Comparison of ENCODE assay signal across 8 cellular contexts in genomic region chr6:36029464-36029863, GRCh38. TPM values are rescaled to one million over a fixed set of nuclear protein-coding genes. Genes with fewer than 3 reads are reported as not detected.
A peak's percentile ranks its signal among the peaks of the same experiment; 100 is the strongest.
DNase-seq lines count a peak whose midpoint lies in the region; ATAC-seq and TF ChIP-seq lines count a peak whose summit lies in the region.

No MANE protein-coding gene starts in this region.

- no peaks in the 10 kb centered on the region for H3K9me3 ChIP-seq in iPS-15b (ENCODE audit: control insufficient read depth, insufficient read depth, low read length)
- H3K9me3 ChIP-seq in subcutaneous abdominal adipose tissue (ENCODE audit: control insufficient read depth in 5 of 5, low read length in 5 of 5) = no peaks in the 10 kb centered on the region

- no peak for TF ChIP-seq CTCF in AG10803 (conservative IDR thresholded peaks at IDR 0.05; ENCODE audit: low read length)

- H3K27me3 Mint-ChIP-seq in activated CD4-positive, alpha-beta memory T cell treated with anti-CD3 and anti-CD28 coated beads for 36 hours = peaks cover 5% of the 10 kb centered on the region

- H3K9ac ChIP-seq in iPS-15b (ENCODE audit: low read depth, low read length) (no peak overlapping the region), subcutaneous abdominal adipose tissue (ENCODE audit: low read length in 5 of 5) (peak overlapping the region; percentile 97 to 100 (median 99))

- H3K4me1 Mint-ChIP-seq in activated CD4-positive, alpha-beta memory T cell treated with anti-CD3 and anti-CD28 coated beads for 36 hours (ENCODE audit: low read depth) = peaks cover 43% of the 10 kb centered on the region

- H3K4me1 ChIP-seq in iPS-15b (ENCODE audit: control insufficient read depth, insufficient read depth, low read length) = peaks cover 28% of the 10 kb centered on the region
- H3K4me1 ChIP-seq in subcutaneous abdominal adipose tissue (ENCODE audit: control insufficient read depth in 5 of 5, insufficient read depth in 5 of 5, low read length in 5 of 5) = peaks cover 6 to 44% (median 31%) of the 10 kb centered on the region in 5 donors

- H3K27me3 ChIP-seq in iPS-15b (ENCODE audit: control insufficient read depth, insufficient read depth, low read length) (no peaks in the 10 kb centered on the region), subcutaneous abdominal adipose tissue (ENCODE audit: control insufficient read depth in 5 of 5, insufficient read depth in 4 of 5, low read length in 5 of 5) (peaks cover 0 to 7% (median 5%) of the 10 kb centered on the region in 5 donors)

- intact Hi-C loops in activated CD4-positive, alpha-beta memory T cell treated with anti-CD3 and anti-CD28 coated beads for 36 hours (cut with micrococcal nuclease) = loop anchor here (5.0 kb wide), 2 partner anchors 48 to 413 kb away; partner anchors contain the start of genes KCTD20 and PXT1

- peak overlapping the region; percentile 100 for H3K4me3 ChIP-seq in AG10803 (ENCODE audit: low read length)
- H3K4me3 ChIP-seq in iPS-15b (ENCODE audit: low read depth, low read length) = peak overlapping the region; percentile 93
- H3K4me3 ChIP-seq in subcutaneous abdominal adipose tissue (ENCODE audit: low read depth in 1 of 5, low read length in 5 of 5) = peak overlapping the region; percentile 90 to 100 (median 97)

- H3K36me3 ChIP-seq in iPS-15b (ENCODE audit: control insufficient read depth, insufficient read depth, low read length) = no peaks in the 10 kb centered on the region
- H3K36me3 ChIP-seq in subcutaneous abdominal adipose tissue (ENCODE audit: control insufficient read depth in 5 of 5, insufficient read depth in 5 of 5, low read length in 5 of 5) = no peaks in the 10 kb centered on the region

- peak overlapping the region; percentile 94 for H3K27ac ChIP-seq in subcutaneous abdominal adipose tissue (ENCODE audit: low read depth, low read length)

- H3K4me3 Mint-ChIP-seq in activated CD4-positive, alpha-beta memory T cell treated with anti-CD3 and anti-CD28 coated beads for 36 hours = peak overlapping the region; percentile 98

- DNase-seq in AG10803 (ENCODE audit: low read depth) (peak; percentile 86), HS-5 (ENCODE audit: low read depth) (peak; percentile 53), NAMALWA (ENCODE audit: low spot score) (no peak), SW 1271 (lab: John Stamatoyannopoulos, UW) (no peak)
- DNase-seq in activated CD4-positive, alpha-beta memory T cell treated with anti-CD3 and anti-CD28 coated beads for 36 hours = no peak

- peak overlapping the region; percentile 97 for H3K27ac Mint-ChIP-seq in activated CD4-positive, alpha-beta memory T cell treated with anti-CD3 and anti-CD28 coated beads for 36 hours

- CTCF ChIA-PET in activated CD4-positive, alpha-beta memory T cell treated with anti-CD3 and anti-CD28 coated beads for 36 hours (lab: Charles Lee) = interaction anchor here (0.6 to 8.9 kb wide), 11 partner anchors 22 to 505 kb away, joined by 3 to 237 read pairs (median 4); no protein-coding TSS in a partner anchor

- POLR2A ChIA-PET in activated CD4-positive, alpha-beta memory T cell treated with anti-CD3 and anti-CD28 coated beads for 36 hours (lab: Charles Lee) = interaction anchor here (0.8 to 2.9 kb wide), 8 partner anchors 22 to 168 kb away, joined by 3 to 47 read pairs (median 10); partner anchors contain the start of genes BRPF3 and MAPK13

- no peaks in the 10 kb centered on the region for H3K9me3 Mint-ChIP-seq in activated CD4-positive, alpha-beta memory T cell treated with anti-CD3 and anti-CD28 coated beads for 36 hours

- peaks cover 11% of the 10 kb centered on the region for H3K36me3 Mint-ChIP-seq in activated CD4-positive, alpha-beta memory T cell treated with anti-CD3 and anti-CD28 coated beads for 36 hours

- ATAC-seq in HG02571 (IDR thresholded peaks at IDR 0.05; ENCODE audit: unreplicated experiment) = no peak

RNA-seq across cellular contexts. Expression of gene MAPK14, which starts 1.9 kb away (rescaled TPM):
- 10 to 100 TPM; 39.3 to 44.0 TPM for total RNA-seq in activated CD4-positive, alpha-beta memory T cell treated with anti-CD3 and anti-CD28 coated beads for 36 hours

RNA-seq across cellular contexts. Expression of gene SLC26A8, which starts 5.0 kb away (rescaled TPM):
- not detected for total RNA-seq in activated CD4-positive, alpha-beta memory T cell treated with anti-CD3 and anti-CD28 coated beads for 36 hours

Comparison
In these comparisons a context has a peak if more than half of its experiments do, and no peak if none do; other contexts are left out.
1. DNase-seq: peak in AG10803 (single experiment) and HS-5 (single experiment); none in activated CD4-positive, alpha-beta memory T cell treated with anti-CD3 and anti-CD28 coated beads for 36 hours (single experiment), NAMALWA (single experiment) and SW 1271 (0 of 2).
2. Peak in every context shown above with its lines, with median percentiles within 50 percentile points of each other: H3K4me3 ChIP-seq.